In genomic region chr6:116017546-116018276, GRCh38 we compare ENCODE assay signal across 11 cellular contexts. TPM values are rescaled to one million over a fixed set of nuclear protein-coding genes. Genes with fewer than 3 reads are reported as not detected.
DNase-seq lines count a peak whose midpoint lies in the region; ATAC-seq, FAIRE-seq and TF ChIP-seq lines count a peak whose summit lies in the region.
"Had no signal": no experiment of that assay in that cellular context is flagged by ENCODE, and none has a peak within 500 bp of the region (broad histone marks: within the 10 kb centered on the region; RNA-seq: fewer than 3 reads in every experiment).

No MANE protein-coding gene starts in this region.

- ATAC-seq in HG03342 (IDR thresholded peaks at IDR 0.05; ENCODE audit: unreplicated experiment) (peak; percentile 21), pancreas (peak in 3 of 4 donors; percentile 27 to 33 (median 33)), HG02678 (IDR thresholded peaks at IDR 0.05; ENCODE audit: unreplicated experiment) (no peak)
- ATAC-seq: CD8-positive, alpha-beta T cell had no signal

- H3K9me3 ChIP-seq in pancreas: no peaks in the 10 kb centered on the region

- no peak overlapping the region for H3K4me3 ChIP-seq in pancreas

- no peaks in the 10 kb centered on the region for H3K27me3 ChIP-seq in pancreas

- intact Hi-C loops in pancreas (cut with DNase I) (loop anchor here in 1 of 3 donors (10.0 kb wide), 1 partner anchor 67 kb away; no protein-coding TSS in a partner anchor), posterior cingulate gyrus (cut with DNase I) (no loop called here)

- no peak for TF ChIP-seq CTCF in pancreas (IDR thresholded peaks at IDR 0.05)

- DNase-seq in GM18507 (ENCODE audit: extremely low spot score, insufficient read length, low read depth): no peak
- no peak for DNase-seq in pancreas
- no peak for DNase-seq in CD1c-positive myeloid dendritic cell (ENCODE audit: extremely low spot score)
- no peak for DNase-seq in posterior cingulate gyrus
- DNase-seq in NCI-H748 treated with DMSO at 0.1 percent for 48 hours (lab: John Stamatoyannopoulos, UW): no peak
- DNase-seq: activated CD4-positive, alpha-beta memory T cell treated with anti-CD3 and anti-CD28 coated beads, Interleukin-2, amount 10 ng/mL, durations not matched to agents 7 days and 5 days; activated naive CD4-positive, alpha-beta T cell treated with anti-CD3 and anti-CD28 coated beads, Interleukin-2, amount 10 ng/mL, durations not matched to agents 7 days and 5 days; CD8-positive, alpha-beta T cell had no signal

- WGBS in pancreas, 2 donors: 16 to 30% methylated on average over 2 of the region's 2 CpGs

- peaks cover 15 to 53% (median 38%) of the 10 kb centered on the region in 3 donors for H3K4me1 ChIP-seq in pancreas

- H3K36me3 ChIP-seq in pancreas: no peaks in the 10 kb centered on the region

- FAIRE-seq in GM18507 (lab: Jason Lieb, UNC) (peak; percentile 42), pancreas (lab: Jason Lieb, UNC) (no peak)

- H3K27ac ChIP-seq in cingulate gyrus (ENCODE audit: low read depth, low read length) (peak overlapping the region; percentile 90), pancreas (peak overlapping the region in 2 of 4 donors; percentile 17 to 27)

RNA-seq across cellular contexts. Expression of gene FRK, which starts 43.0 kb away (rescaled TPM):
- total RNA-seq in pancreas: 10 to 100 TPM in 1 of 6 donors, 1 to 10 TPM in 5; 3.9 to 11.6 (median 5.2) TPM
- 1 to 10 TPM in 1 of 2 donors, under 1 TPM in 1; 0.72 to 1.6 TPM for polyA plus RNA-seq in pancreas
